ENCODE assay signal across 1 cellular context in genomic region chr3:197392961-197393360, GRCh38.
TF ChIP-seq lines count a peak whose summit lies in the region.

No MANE protein-coding gene starts in this region.

TF ChIP-seq in IMR-90, 13 proteins besides CTCF, POLR2A, EP300 and RAD21 (continued from another document):
- TF ChIP-seq MAFK (IDR thresholded peaks at IDR 0.05; ENCODE audit: low read depth, low read length) (no peak), CHD1 (IDR thresholded peaks at IDR 0.05; ENCODE audit: low read depth, low read length) (no peak), USF2 (IDR thresholded peaks at IDR 0.05; ENCODE audit: low read depth, low read length) (no peak), FOS (IDR thresholded peaks at IDR 0.05; ENCODE audit: low read depth, low read length) (no peak), MAZ (IDR thresholded peaks at IDR 0.05; ENCODE audit: borderline replicate concordance, low read depth, low read length) (no peak)
